1 cellular context compared by ENCODE assay signal in genomic region chr17:34252138-34252889, GRCh38.
TF ChIP-seq lines count a peak whose summit lies in the region.

No MANE protein-coding gene starts in this region.

TF ChIP-seq in GM12878, 131 proteins besides CTCF, POLR2A, EP300 and RAD21 (continued from another document):
- no peak for TF ChIP-seq ZNF207 (IDR thresholded peaks at IDR 0.05; ENCODE audit: borderline replicate concordance)
- TF ChIP-seq GABPA (IDR thresholded peaks at IDR 0.05; ENCODE audit: low read depth), result no peak
- no peak for TF ChIP-seq CBFB (IDR thresholded peaks at IDR 0.05; ENCODE audit: low read depth)
- no peak for TF ChIP-seq YY1 (IDR thresholded peaks at IDR 0.05; ENCODE audit: low read depth, low read length)
- TF ChIP-seq BMI1 (IDR thresholded peaks at IDR 0.05; ENCODE audit: borderline replicate concordance), result no peak
- no peak for TF ChIP-seq MEF2A (IDR thresholded peaks at IDR 0.05; ENCODE audit: insufficient read depth, low read depth, low read length)
- TF ChIP-seq ZBTB4 (CRISPR knock-in tag; IDR thresholded peaks at IDR 0.05), result no peak
TF ChIP-seq in GM12878: peak in this region for 7.
